In genomic region chr3:139520028-139520737, GRCh38 we compare ENCODE assay signal across 8 cellular contexts. TPM values are rescaled to one million over a fixed set of nuclear protein-coding genes. Genes with fewer than 3 reads are reported as not detected.
DNase-seq lines count a peak whose midpoint lies in the region; ATAC-seq, FAIRE-seq and TF ChIP-seq lines count a peak whose summit lies in the region.

No MANE protein-coding gene starts in this region.

- WGBS in A549 (ENCODE audit: missing lambda C conversion rate): 65% methylated on average over 7 of the region's 7 CpGs
- 84 to 87% methylated on average over 7 of the region's 7 CpGs for WGBS in heart right ventricle, 2 donors

- no peaks in the 10 kb centered on the region for H3K9me2 ChIP-seq in PC-9 (ENCODE audit: insufficient read depth)

- CTCF ChIA-PET in A549 (lab: Yijun Ruan, JAX) (interaction anchor here (0.5 to 1.2 kb wide), 2 partner anchors 42 to 619 kb away, joined by 3 to 5 read pairs; no protein-coding TSS in a partner anchor), PC-9 (lab: Charles Lee) (interaction anchor here (0.5 to 1.0 kb wide), 4 partner anchors 26 to 95 kb away, joined by 3 to 5 read pairs (median 4); no protein-coding TSS in a partner anchor)

- TF ChIP-seq POLR2A in A549 (IDR thresholded peaks at IDR 0.05; ENCODE audit: low read length): no peak
- TF ChIP-seq POLR2A in H54 (IDR thresholded peaks at IDR 0.05; ENCODE audit: low read depth, low read length): no peak

- H3K9me3 ChIP-seq in A549 (no peaks in the 10 kb centered on the region), PC-9 (ENCODE audit: insufficient read depth, low read depth) (no peaks in the 10 kb centered on the region), heart right ventricle (no peaks in the 10 kb centered on the region)

- 0 out of 5 replicates have a peak, but pooled peaks of 1 of the 2 experiments have one; percentile 10 for TF ChIP-seq RAD21 in A549 (conservative IDR thresholded peaks at IDR 0.05 in 1 of 2, IDR thresholded peaks at IDR 0.05 in 1 of 2)

- no peak overlapping the region for H2AFZ ChIP-seq in PC-9

- no peak for TF ChIP-seq EP300 in A549 (IDR thresholded peaks at IDR 0.05)

- no peaks in the 10 kb centered on the region for H3K4me1 ChIP-seq in A549
- no peaks in the 10 kb centered on the region for H3K4me1 ChIP-seq in PC-9 (replicated peaks; ENCODE audit: insufficient read depth)
- peaks cover 0 to 16% (median 0%) of the 10 kb centered on the region in 9 donors for H3K4me1 ChIP-seq in heart right ventricle

- no peak overlapping the region for H3K4me3 ChIP-seq in A549
- no peak overlapping the region for H3K4me3 ChIP-seq in PC-9
- no peak overlapping the region for H3K4me3 ChIP-seq in heart right ventricle

- H3K36me3 ChIP-seq in PC-9 (ENCODE audit: low read depth): no peaks in the 10 kb centered on the region
- H3K36me3 ChIP-seq in heart right ventricle: peaks cover 0 to 8% (median 0%) of the 10 kb centered on the region in 9 donors

- no TSS peak for BruUV-seq in PC-9 (replicated peaks; lab: Mats Ljungman, UMichigan)

- ATAC-seq in A549 (peak in 1 of 2 experiments; percentile 78; a peak in 3 of 6 replicates), heart right ventricle (peak in 4 of 8 donors; percentile 45 to 72 (median 54)), HG02938 (IDR thresholded peaks at IDR 0.05; ENCODE audit: unreplicated experiment) (no peak), GM18517 (IDR thresholded peaks at IDR 0.05; ENCODE audit: unreplicated experiment) (no peak)

- no peaks in the 10 kb centered on the region for H3K79me2 ChIP-seq in PC-9 (ENCODE audit: low read depth)

- H4K20me1 ChIP-seq in PC-9 (ENCODE audit: insufficient read depth): no peaks in the 10 kb centered on the region

- no peak for FAIRE-seq in A549 (lab: Jason Lieb, UNC)
- FAIRE-seq in H54 (lab: Jason Lieb, UNC): no peak

- in situ Hi-C loops in GM13977 (cut with MboI; ENCODE audit: low pct_unique_long_range_greater_than_20kb, low sequenced_read_pairs, unreplicated experiment): no loop called here

- H3K27ac ChIP-seq in A549 (no peak overlapping the region), PC-9 (no peak overlapping the region), heart right ventricle (no peak overlapping the region)

- POLR2A ChIA-PET in A549 (lab: Yijun Ruan, JAX) (no interaction called here), PC-9 (lab: Charles Lee; ENCODE audit: unreplicated experiment) (no interaction called here)

- H3K4me2 ChIP-seq in A549 (no peak overlapping the region), PC-9 (no peak overlapping the region)

- no peaks in the 10 kb centered on the region for H3F3A ChIP-seq in PC-9 (ENCODE audit: insufficient read depth, low read depth)

- intact Hi-C loops in PC-9 (cut with micrococcal nuclease; ENCODE audit: unreplicated experiment): loop anchor here (1.0 kb wide), 1 partner anchor 42 kb away; no protein-coding TSS in a partner anchor
- intact Hi-C loops in heart right ventricle (cut with DNase I): no loop called here

- TF ChIP-seq CTCF in A549 (IDR thresholded peaks at IDR 0.05) (no peak), GM13977 (IDR thresholded peaks at IDR 0.05; ENCODE audit: extremely low read depth, insufficient read depth, missing control alignments) (peak; percentile 62), PC-9 (conservative IDR thresholded peaks at IDR 0.05) (peak; percentile 62), heart right ventricle (IDR thresholded peaks at IDR 0.05) (peak in 8 of 9 donors; percentile 6 to 46 (median 30))

- no peaks in the 10 kb centered on the region for H3K27me3 ChIP-seq in PC-9 (ENCODE audit: insufficient read depth, low read depth)
- H3K27me3 ChIP-seq in heart right ventricle: no peaks in the 10 kb centered on the region

- DNase-seq in A549 (ENCODE audit: low read depth in 1 of 2, low spot score in 1 of 2) (peak; percentile 12 to 52), GM13977 (ENCODE audit: low spot score) (no peak), PC-9 (peak in 1 of 2 experiments; percentile 23), heart right ventricle (no peak), NCI-H128 (lab: John Stamatoyannopoulos, UW; ENCODE audit: unreplicated experiment) (no peak), H54 (ENCODE audit: insufficient read length, low spot score) (no peak)

TF ChIP-seq in A549, 52 proteins besides CTCF, POLR2A, EP300 and RAD21:
- TF ChIP-seq MAFK (IDR thresholded peaks at IDR 0.05; ENCODE audit: partially characterized antibody): no peak
- no peak for TF ChIP-seq ATOH8 (CRISPR knock-in tag; IDR thresholded peaks at IDR 0.05; ENCODE audit: low read depth)
- TF ChIP-seq FOXS1 (CRISPR knock-in tag; IDR thresholded peaks at IDR 0.05): no peak
- no peak for TF ChIP-seq EHF (CRISPR knock-in tag; IDR thresholded peaks at IDR 0.05)
- TF ChIP-seq CHD2 (IDR thresholded peaks at IDR 0.05; ENCODE audit: low read length, partially characterized antibody): no peak
- no peak for TF ChIP-seq GATA3 (IDR thresholded peaks at IDR 0.05; ENCODE audit: borderline replicate concordance)
- no peak for TF ChIP-seq CBX8 (IDR thresholded peaks at IDR 0.05)
- TF ChIP-seq ZSCAN20 (CRISPR knock-in tag; IDR thresholded peaks at IDR 0.05): no peak
- no peak for TF ChIP-seq HOXA7 (CRISPR knock-in tag; IDR thresholded peaks at IDR 0.05)
- TF ChIP-seq RNF2 (IDR thresholded peaks at IDR 0.05; ENCODE audit: borderline replicate concordance, low read depth): no peak
- TF ChIP-seq ESRRA (IDR thresholded peaks at IDR 0.05; ENCODE audit: borderline replicate concordance, low read length): no peak
- TF ChIP-seq HEYL (CRISPR knock-in tag; IDR thresholded peaks at IDR 0.05): no peak

RNA-seq across cellular contexts. Expression of gene RBP1, which starts 19.4 kb away (rescaled TPM):
- polyA plus RNA-seq in A549 (2011; rRNA removed) (4.3 and 8.2 TPM in 2 replicates), A549 (2017; fragmentation: RNase III; extraction: RNeasy Plus Mini Kit Qiagen cat#74134 plus additional on column Dnase treatment) (9.1 to 17.8 TPM (median 16.7 TPM) in 3 replicates), heart right ventricle (10 to 100 TPM; 33.6 to 34.5 TPM)
- 4.0 and 5.2 TPM in 2 replicates for polyA plus RNA-seq in A549 (2012; cell fraction: cytosol; rRNA removed)
- polyA plus RNA-seq in A549 (2012; cell fraction: nucleus; rRNA removed): 1.7 and 4.3 TPM in 2 replicates
- 2.2 and 2.4 TPM in 2 replicates for polyA minus RNA-seq in A549 (2011; rRNA and poly(A)+ RNA removed)
- total RNA-seq in PC-9 (2021) (40.2 and 77.6 TPM in 2 replicates), heart right ventricle (10 to 100 TPM; 10.4 to 22.7 (median 15.8) TPM)

RNA-seq across cellular contexts. Expression of gene RBP2, which starts 43.9 kb away (rescaled TPM):
- polyA plus RNA-seq in A549 (2011; rRNA removed) (not detected in 2 replicates), A549 (2017; fragmentation: RNase III; extraction: RNeasy Plus Mini Kit Qiagen cat#74134 plus additional on column Dnase treatment) (not detected in 3 replicates), heart right ventricle (not detected)
- polyA plus RNA-seq in A549 (2012; cell fraction: cytosol; rRNA removed): not detected in 2 replicates
- not detected in 2 replicates for polyA plus RNA-seq in A549 (2012; cell fraction: nucleus; rRNA removed)
- polyA minus RNA-seq in A549 (2011; rRNA and poly(A)+ RNA removed): not detected in 2 replicates
- total RNA-seq in PC-9 (2021) (not detected in 2 replicates), heart right ventricle (not detected)

Comparison
In these comparisons a context has a peak if more than half of its experiments do, and no peak if none do; other contexts are left out.
1. DNase-seq: peak in A549 (2 of 2); none in GM13977 (single experiment), heart right ventricle (0 of 2), NCI-H128 (single experiment) and H54 (single experiment).